29 cellular contexts compared by ENCODE assay signal in genomic region chr1:39905142-39905541, GRCh38. TPM values are rescaled to one million over a fixed set of nuclear protein-coding genes. Genes with fewer than 3 reads are reported as not detected.
"Had no signal": no experiment of that assay in that cellular context is flagged by ENCODE, and none has a peak within 500 bp of the region (broad histone marks: within the 10 kb centered on the region; RNA-seq: fewer than 3 reads in every experiment).

No MANE protein-coding gene starts in this region.

- H3K27ac Mint-ChIP-seq: immature natural killer cell; naive thymus-derived CD8-positive, alpha-beta T cell; nephron; stimulated activated naive B cell treated with anti-CD40 and anti-IgM and Interleukin-4, amounts not matched to agents 10 μg/mL and 1 μg/mL and 100 μg/mL, for 72 hours; type B pancreatic cell had no signal

- H3K9me3 Mint-ChIP-seq: type B pancreatic cell had no signal

- H3K27me3 ChIP-seq: pancreas, testis had no signal

- H3K36me3 Mint-ChIP-seq: type B pancreatic cell had no signal

- FAIRE-seq: islet of Langerhans, kidney, pancreas had no signal

- DNase-seq: hypothalamus; immature natural killer cell; kidney; left colon; left lung; lower lobe of right lung; mammary epithelial cell; mesenchymal stem cell; naive thymus-derived CD8-positive, alpha-beta T cell; nucleus accumbens; pancreas; posterior cingulate gyrus; retina; right cardiac atrium; stimulated activated CD4-positive, alpha-beta T cell treated with anti-CD3 and anti-CD28 coated beads, Interleukin-12 subunit alpha, Interleukin-12 subunit beta, amount 100 ng/mL, for 4 hours; stimulated activated CD4-positive, alpha-beta T cell treated with anti-CD3 and anti-CD28 coated beads, Interleukin-15, amount 100 ng/mL, for 24 hours; stimulated activated CD4-positive, alpha-beta T cell treated with anti-CD3 and anti-CD28 coated beads, Interleukin-2, amount 100 ng/mL, for 24 hours; stimulated activated CD4-positive, alpha-beta T cell treated with anti-CD3 and anti-CD28 coated beads, Interleukin-4, amount 100 ng/mL, for 1 hour; stimulated activated naive B cell treated with anti-CD40 and anti-IgM and Interleukin-4, amounts not matched to agents 10 μg/mL and 1 μg/mL and 100 μg/mL, for 72 hours; stimulated activated naive CD8-positive, alpha-beta T cell treated with anti-CD3 and anti-CD28 coated beads, Interleukin-15, Interleukin-2, amounts not matched to agents 100 U/mL and 50 U/mL, for 24 hours; stomach; testis; tibial artery; uterus had no signal

- H3K4me3 ChIP-seq: left lung, lower lobe of right lung, pancreas, prostate gland, skin epidermis, stomach, testis, tibial artery, uterus had no signal

- H3K36me3 ChIP-seq: left lung, lower lobe of right lung, pancreas, prostate gland, stomach, tibial artery, uterus had no signal

- H3K4me3 Mint-ChIP-seq: immature natural killer cell; naive thymus-derived CD8-positive, alpha-beta T cell; nephron; stimulated activated naive B cell treated with anti-CD40 and anti-IgM and Interleukin-4, amounts not matched to agents 10 μg/mL and 1 μg/mL and 100 μg/mL, for 72 hours; type B pancreatic cell had no signal

RNA-seq across cellular contexts. Expression of gene MYCL, which starts 3.4 kb away (rescaled TPM):
- total RNA-seq: naive thymus-derived CD8-positive, alpha-beta T cell had no signal
